ENCODE assay signal across 19 cellular contexts in the genomic region with DNA sequence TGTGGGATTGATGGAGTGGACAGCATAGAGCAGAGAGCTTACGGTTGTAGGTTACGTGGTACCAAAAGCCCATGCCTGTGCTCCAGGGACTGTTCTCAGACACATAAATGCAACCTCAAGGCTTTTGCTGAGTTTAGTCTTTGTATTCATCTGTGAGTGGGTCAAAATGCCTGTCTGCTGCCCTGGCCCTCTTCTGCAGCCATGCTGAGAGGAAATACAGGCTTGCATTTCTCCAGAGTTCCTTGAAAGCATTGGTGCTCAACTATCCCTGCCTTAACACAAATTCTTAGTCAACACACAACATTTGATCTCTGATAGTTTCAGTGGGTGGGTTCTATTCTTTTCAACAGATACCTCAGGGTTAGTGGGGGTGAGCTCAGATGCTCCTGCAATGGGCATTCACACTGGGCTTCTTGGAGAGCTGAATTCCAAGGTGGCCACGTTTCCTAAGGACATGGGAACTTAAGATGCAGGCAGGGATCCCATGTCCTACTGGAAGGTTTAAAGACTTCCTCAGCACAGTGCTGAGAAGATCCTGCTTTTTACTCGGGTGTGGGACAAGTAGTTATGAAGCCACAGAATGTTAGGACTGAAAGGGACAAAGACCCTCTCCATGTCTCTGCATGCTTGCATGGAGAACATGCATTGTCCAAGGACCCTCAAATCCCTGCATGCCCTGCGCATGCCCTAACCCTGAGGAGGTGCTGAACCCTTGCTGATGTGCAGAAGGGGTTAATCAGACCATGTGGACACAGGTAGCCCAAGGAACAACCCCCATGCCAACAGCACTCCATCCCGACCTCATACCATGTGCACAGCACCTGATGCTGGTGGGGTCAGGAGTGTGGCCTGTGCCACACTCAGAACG. TPM values are rescaled to one million over a fixed set of nuclear protein-coding genes. Genes with fewer than 3 reads are reported as not detected.
DNase-seq lines count a peak whose midpoint lies in the region; ATAC-seq and TF ChIP-seq lines count a peak whose summit lies in the region.
"Had no signal": no experiment of that assay in that cellular context is flagged by ENCODE, and none has a peak within 500 bp of the region (broad histone marks: within the 10 kb centered on the region; RNA-seq: fewer than 3 reads in every experiment).

No MANE protein-coding gene starts in this region.

- H3K36me3 ChIP-seq in CD4-positive, CD25-positive, alpha-beta regulatory T cell (ENCODE audit: control insufficient read depth, insufficient read depth, low read length): peaks cover 53% of the 10 kb centered on the region
- H3K36me3 ChIP-seq: cardiac muscle cell had no signal

- H3K27ac ChIP-seq in CD4-positive, CD25-positive, alpha-beta regulatory T cell (ENCODE audit: insufficient read depth, low read length, poor library complexity, severe bottlenecking): peak overlapping the region; percentile 94
- no peak overlapping the region for H3K27ac ChIP-seq in substantia nigra (ENCODE audit: low read depth, low read length, poor library complexity, severe bottlenecking)
- H3K27ac ChIP-seq: A549, cardiac muscle cell had no signal

- no peak for ATAC-seq in CD4-positive, CD25-positive, alpha-beta regulatory T cell (ENCODE audit: low read depth in 2 of 2)
- ATAC-seq in left lobe of liver: no peak

- peak overlapping the region; percentile 91 for H3K4me3 ChIP-seq in CD4-positive, CD25-positive, alpha-beta regulatory T cell (ENCODE audit: low read depth, low read length)
- H3K4me3 ChIP-seq: A549, cardiac muscle cell had no signal

- H3K4me1 ChIP-seq in CD4-positive, CD25-positive, alpha-beta regulatory T cell (ENCODE audit: control insufficient read depth, insufficient read depth, low read length, poor library complexity, severe bottlenecking): peaks cover 96% of the 10 kb centered on the region

- POLR2A ChIA-PET in activated CD4-positive, alpha-beta T cell treated with anti-CD3 and anti-CD28 coated beads, Interleukin-2, amount 10 ng/mL, durations not matched to agents 7 days and 5 days (lab: Charles Lee): interaction anchor here (0.6 kb wide), 1 partner anchor 134 kb away, joined by 4 read pairs; no protein-coding TSS in a partner anchor

- no peaks in the 10 kb centered on the region for H3K27me3 Mint-ChIP-seq in activated CD4-positive, alpha-beta T cell treated with anti-CD3 and anti-CD28 coated beads, Interleukin-2, amount 10 ng/mL, durations not matched to agents 7 days and 5 days
- H3K27me3 Mint-ChIP-seq in CD4-positive, CD25-positive, alpha-beta regulatory T cell: peaks cover 5% of the 10 kb centered on the region
- H3K27me3 Mint-ChIP-seq in mesothelial cell of epicardium (ENCODE audit: low read depth): peaks cover 71% of the 10 kb centered on the region

- peaks cover 87% of the 10 kb centered on the region for H3K4me1 Mint-ChIP-seq in activated CD4-positive, alpha-beta T cell treated with anti-CD3 and anti-CD28 coated beads, Interleukin-2, amount 10 ng/mL, durations not matched to agents 7 days and 5 days
- H3K4me1 Mint-ChIP-seq in CD4-positive, CD25-positive, alpha-beta regulatory T cell: peaks cover 35 to 93% (median 79%) of the 10 kb centered on the region in 4 donors
- no peaks in the 10 kb centered on the region for H3K4me1 Mint-ChIP-seq in mesothelial cell of epicardium

- no peaks in the 10 kb centered on the region for H3K9me3 Mint-ChIP-seq in activated CD4-positive, alpha-beta T cell treated with anti-CD3 and anti-CD28 coated beads, Interleukin-2, amount 10 ng/mL, durations not matched to agents 7 days and 5 days
- H3K9me3 Mint-ChIP-seq in CD4-positive, CD25-positive, alpha-beta regulatory T cell: no peaks in the 10 kb centered on the region
- H3K9me3 Mint-ChIP-seq in mesothelial cell of epicardium: no peaks in the 10 kb centered on the region
- H3K9me3 Mint-ChIP-seq: nephron progenitor cell had no signal

- peak overlapping the region; percentile 45 for H3K4me3 Mint-ChIP-seq in activated CD4-positive, alpha-beta T cell treated with anti-CD3 and anti-CD28 coated beads, Interleukin-2, amount 10 ng/mL, durations not matched to agents 7 days and 5 days
- peak overlapping the region; percentile 83 to 93 (median 84) for H3K4me3 Mint-ChIP-seq in CD4-positive, CD25-positive, alpha-beta regulatory T cell
- H3K4me3 Mint-ChIP-seq in mesothelial cell of epicardium: no peak overlapping the region
- H3K4me3 Mint-ChIP-seq: nephron progenitor cell had no signal

- DNase-seq in activated CD4-positive, alpha-beta T cell treated with anti-CD3 and anti-CD28 coated beads, Interleukin-2, amount 10 ng/mL, durations not matched to agents 7 days and 5 days: no peak
- no peak for DNase-seq in activated CD4-positive, alpha-beta T cell treated with anti-CD3 and anti-CD28 coated beads for 48 hours
- no peak for DNase-seq in CD4-positive, CD25-positive, alpha-beta regulatory T cell
- DNase-seq in activated CD8-positive, alpha-beta memory T cell treated with anti-CD3 and anti-CD28 coated beads, Interleukin-2, amount 50 U/mL, for 48 hours: peak; percentile 64
- DNase-seq in left lobe of liver (ENCODE audit: low spot score) (peak; percentile 16), mesothelial cell of epicardium (ENCODE audit: low spot score in 2 of 2, unreplicated experiment in 2 of 2) (no peak), cerebellum (ENCODE audit: low spot score) (no peak), substantia nigra (lab: John Stamatoyannopoulos, UW) (no peak)
- DNase-seq: activated CD4-positive, CD25-positive, alpha-beta regulatory T cell treated with anti-CD3 and anti-CD28 coated beads, Interleukin-2, amount 50 U/mL, for 72 hours; DMS79; GOT3; islet precursor cell; mammary epithelial cell; NCI-H2227 treated with DMSO at 0.1 percent for 48 hours; nephron progenitor cell; stimulated activated CD4-positive, alpha-beta T cell treated with anti-CD3 and anti-CD28 coated beads, Interleukin-12 subunit alpha, Interleukin-12 subunit beta, amount 100 ng/mL, for 4 hours had no signal

- H3K27me3 ChIP-seq in CD4-positive, CD25-positive, alpha-beta regulatory T cell (ENCODE audit: control insufficient read depth, insufficient read depth, low read length): no peaks in the 10 kb centered on the region
- H3K27me3 ChIP-seq: cardiac muscle cell had no signal

- H3K27ac Mint-ChIP-seq in activated CD4-positive, alpha-beta T cell treated with anti-CD3 and anti-CD28 coated beads, Interleukin-2, amount 10 ng/mL, durations not matched to agents 7 days and 5 days: peak overlapping the region; percentile 73
- H3K27ac Mint-ChIP-seq in CD4-positive, CD25-positive, alpha-beta regulatory T cell: peak overlapping the region; percentile 85 to 90 (median 89)
- no peak overlapping the region for H3K27ac Mint-ChIP-seq in mesothelial cell of epicardium
- H3K27ac Mint-ChIP-seq: nephron progenitor cell had no signal

- CTCF ChIA-PET in activated CD4-positive, alpha-beta T cell treated with anti-CD3 and anti-CD28 coated beads, Interleukin-2, amount 10 ng/mL, durations not matched to agents 7 days and 5 days (lab: Charles Lee): interaction anchor here (0.9 to 1.7 kb wide), 3 partner anchors 11 to 40 kb away, joined by 3 to 10 read pairs (median 3); no protein-coding TSS in a partner anchor

- H3K9me3 ChIP-seq in CD4-positive, CD25-positive, alpha-beta regulatory T cell (ENCODE audit: control insufficient read depth in 2 of 2, low read length in 2 of 2): no peaks in the 10 kb centered on the region
- H3K9me3 ChIP-seq: A549 had no signal

- no peak for TF ChIP-seq CTCF in mesothelial cell of epicardium (IDR thresholded peaks at IDR 0.05; ENCODE audit: unreplicated experiment)

- peaks cover 66% of the 10 kb centered on the region for H3K36me3 Mint-ChIP-seq in activated CD4-positive, alpha-beta T cell treated with anti-CD3 and anti-CD28 coated beads, Interleukin-2, amount 10 ng/mL, durations not matched to agents 7 days and 5 days (ENCODE audit: low read depth)
- H3K36me3 Mint-ChIP-seq in CD4-positive, CD25-positive, alpha-beta regulatory T cell: peaks cover 46% of the 10 kb centered on the region
- no peaks in the 10 kb centered on the region for H3K36me3 Mint-ChIP-seq in mesothelial cell of epicardium

RNA-seq across cellular contexts. Expression of gene IL2RA, which starts 15.5 kb away (rescaled TPM):
- total RNA-seq in activated CD4-positive, alpha-beta T cell treated with anti-CD3 and anti-CD28 coated beads, Interleukin-2, amount 10 ng/mL, durations not matched to agents 7 days and 5 days: 100 to 1,000 TPM; 124 to 142 TPM
- 220 TPM for total RNA-seq in CD4-positive, CD25-positive, alpha-beta regulatory T cell
- 100 to 1,000 TPM; 159 to 261 (median 179) TPM for polyA plus RNA-seq in CD4-positive, CD25-positive, alpha-beta regulatory T cell
- 1.3 TPM for total RNA-seq in left lobe of liver
- not detected in 3 replicates for total RNA-seq in mesothelial cell of epicardium
- not detected for total RNA-seq in cerebellum
- total RNA-seq: cardiac muscle cell, mammary epithelial cell, MCF 10A had no signal
- polyA plus RNA-seq: A549, cardiac muscle cell, mammary epithelial cell had no signal

RNA-seq across cellular contexts. Expression of gene RBM17, which starts 42.1 kb away (rescaled TPM):
- total RNA-seq in activated CD4-positive, alpha-beta T cell treated with anti-CD3 and anti-CD28 coated beads, Interleukin-2, amount 10 ng/mL, durations not matched to agents 7 days and 5 days: 100 to 1,000 TPM; 164 to 177 TPM
- total RNA-seq in CD4-positive, CD25-positive, alpha-beta regulatory T cell: 168 TPM
- polyA plus RNA-seq in CD4-positive, CD25-positive, alpha-beta regulatory T cell: 10 to 100 TPM; 63.6 to 88.2 (median 65.7) TPM
- total RNA-seq in left lobe of liver (24.3 TPM), mesothelial cell of epicardium (108 to 115 TPM (median 112 TPM) in 3 replicates), cerebellum (48.1 TPM)

Comparison
In these comparisons a context has a peak if more than half of its experiments do, and no peak if none do; other contexts are left out.
1. DNase-seq: peak in activated CD8-positive, alpha-beta memory T cell treated with anti-CD3 and anti-CD28 coated beads, Interleukin-2, amount 50 U/mL, for 48 hours (single experiment) and left lobe of liver (single experiment); none in activated CD4-positive, alpha-beta T cell treated with anti-CD3 and anti-CD28 coated beads, Interleukin-2, amount 10 ng/mL, durations not matched to agents 7 days and 5 days (single experiment), activated CD4-positive, alpha-beta T cell treated with anti-CD3 and anti-CD28 coated beads for 48 hours (single experiment), CD4-positive, CD25-positive, alpha-beta regulatory T cell (0 of 3), mesothelial cell of epicardium (0 of 2), cerebellum (single experiment) and substantia nigra (0 of 49).
2. RNA of gene IL2RA, which starts 15.5 kb away (total RNA-seq): 220 TPM in CD4-positive, CD25-positive, alpha-beta regulatory T cell (single experiment) and 124 to 142 TPM in activated CD4-positive, alpha-beta T cell treated with anti-CD3 and anti-CD28 coated beads, Interleukin-2, amount 10 ng/mL, durations not matched to agents 7 days and 5 days; 1.3 TPM in left lobe of liver (single experiment), not detected in mesothelial cell of epicardium and not detected in cerebellum (single experiment); every median in the first group is over 10 times any median in the second.